Comparison of ENCODE assay signal across 8 cellular contexts in genomic region chr4:109702950-109703663, GRCh38.
DNase-seq lines count a peak whose midpoint lies in the region; ATAC-seq and TF ChIP-seq lines count a peak whose summit lies in the region.

CASP6 (minus strand) TSS chr4:109703445; CDS start chr4:109703395, 50 bp downstream.

- peak; percentile 66 for TF ChIP-seq CTCF in choroid plexus epithelial cell (conservative IDR thresholded peaks at IDR 0.05; ENCODE audit: low read depth, low read length)

- peak; percentile 73 for TF ChIP-seq POLR2A in GM18951 (IDR thresholded peaks at IDR 0.05; ENCODE audit: extremely low read depth, insufficient read depth, insufficient read length)

- in situ Hi-C loops in GM18951 (cut with MboI; ENCODE audit: low sequenced_read_pairs, unreplicated experiment), result no loop called here

- ATAC-seq in HG03175 (IDR thresholded peaks at IDR 0.05; ENCODE audit: unreplicated experiment), result peak; percentile 83

- DNase-seq in AML-193 (lab: John Stamatoyannopoulos, UW), result peak; percentile 70 to 74
- DNase-seq in NCI-H446 treated with DMSO at 0.1 percent for 48 hours (lab: John Stamatoyannopoulos, UW), result peak; percentile 23
- DNase-seq in activated CD4-positive, alpha-beta T cell treated with anti-CD3 and anti-CD28 coated beads for 4 hours, result peak; percentile 71 to 74
- peak; percentile 78 for DNase-seq in choroid plexus epithelial cell (ENCODE audit: low read depth)
- peak; percentile 40 for DNase-seq in kidney glomerular epithelial cell (lab: John Stamatoyannopoulos, UW)
- DNase-seq in stimulated activated CD4-positive, alpha-beta T cell treated with anti-CD3 and anti-CD28 coated beads, Interleukin-1b, Interleukin-23, amount 100 ng/mL, for 1 hour (ENCODE audit: low read depth in 2 of 2), result peak; percentile 32 to 40

- H3K4me3 ChIP-seq in choroid plexus epithelial cell (ENCODE audit: low read depth, low read length), result peak within 1 kb of the TSS; percentile 84

Comparison
In these comparisons a context has a peak if more than half of its experiments do, and no peak if none do; other contexts are left out.
1. Peak in every context shown above with its lines: DNase-seq, ATAC-seq and H3K4me3 ChIP-seq.
2. DNase-seq: peak in every context shown above with its lines; median percentile 78 in choroid plexus epithelial cell; 72 in activated CD4-positive, alpha-beta T cell treated with anti-CD3 and anti-CD28 coated beads for 4 hours; 72 in AML-193; 40 in kidney glomerular epithelial cell; 36 in stimulated activated CD4-positive, alpha-beta T cell treated with anti-CD3 and anti-CD28 coated beads, Interleukin-1b, Interleukin-23, amount 100 ng/mL, for 1 hour; 23 in NCI-H446 treated with DMSO at 0.1 percent for 48 hours.